Comparison of ENCODE assay signal across 5 cellular contexts in genomic region chr10:71272974-71273373, GRCh38. TPM values are rescaled to one million over a fixed set of nuclear protein-coding genes. Genes with fewer than 3 reads are reported as not detected.
DNase-seq lines count a peak whose midpoint lies in the region; ATAC-seq and TF ChIP-seq lines count a peak whose summit lies in the region.
"Not testable (repeated sequence)": the region's sequence is repeated elsewhere in the genome, so short reads cannot be mapped to it uniquely, and the experiment has no call there.

No MANE protein-coding gene starts in this region.

- H3K4me1 ChIP-seq in HCT116 (ENCODE audit: control insufficient read depth in 1 of 2, insufficient read depth in 2 of 2, low read length in 2 of 2) (peaks cover 26 to 34% of the 10 kb centered on the region in 2 experiments; a peak in 3 of 4 replicates), osteoblast (ENCODE audit: insufficient read depth, low read length) (peaks cover 33% of the 10 kb centered on the region)
- not testable (repeated sequence) for H3K4me1 ChIP-seq in right cardiac atrium (ENCODE audit: control insufficient read depth, insufficient read depth, low read length)

- H3K79me2 ChIP-seq in HCT116 (ENCODE audit: insufficient read depth, low read length); osteoblast (ENCODE audit: insufficient read depth, low read length): not testable (repeated sequence)

- not testable (repeated sequence) for H3K36me3 ChIP-seq in HCT116 (ENCODE audit: control insufficient read depth in 1 of 2, insufficient read depth in 2 of 2, low read length in 2 of 2); osteoblast (ENCODE audit: insufficient read depth, low read length)

- H3K4me2 ChIP-seq in HCT116 (ENCODE audit: low read length) = peak overlapping the region; percentile 49; the same call in 1 of the 2 replicates
- not testable (repeated sequence) for H3K4me2 ChIP-seq in osteoblast (ENCODE audit: insufficient read depth, low read length)

- CTCF ChIA-PET in HCT116 (lab: Charles Lee) = interaction anchor here (0.6 kb wide), 1 partner anchor 46 kb away, joined by 4 read pairs; no protein-coding TSS in a partner anchor
- CTCF ChIA-PET in RWPE1 (lab: Yijun Ruan, JAX) = not testable (repeated sequence)
- CTCF ChIA-PET in MCF 10A (lab: Yijun Ruan, JAX) = interaction anchor here (0.6 to 5.0 kb wide), 2 partner anchors 12 to 28 kb away, joined by 5 to 43 read pairs; no protein-coding TSS in a partner anchor

- TF ChIP-seq POLR2A in HCT116 (IDR thresholded peaks at IDR 0.05; ENCODE audit: borderline replicate concordance, extremely low read depth, insufficient read depth, insufficient read length) = not testable (repeated sequence)

- H3K9me3 Mint-ChIP-seq in MCF 10A (ENCODE audit: unreplicated experiment) = not testable (repeated sequence)

- TF ChIP-seq RAD21 in HCT116 (IDR thresholded peaks at IDR 0.05; ENCODE audit: low read depth) = not testable (repeated sequence)

- not testable (repeated sequence) for TF ChIP-seq CTCF in HCT116 (IDR thresholded peaks at IDR 0.05 in 2 of 3, conservative IDR thresholded peaks at IDR 0.05 in 1 of 3; ENCODE audit: borderline replicate concordance in 1 of 3, insufficient read depth in 1 of 3, low read depth in 2 of 3, low read length in 2 of 3); RWPE1 (conservative IDR thresholded peaks at IDR 0.05; ENCODE audit: low read depth); MCF 10A (IDR thresholded peaks at IDR 0.05; ENCODE audit: unreplicated experiment); osteoblast (IDR thresholded peaks at IDR 0.05; ENCODE audit: extremely low read depth, low read depth, low read length)

- 93% methylated on average over 11 of the region's 11 CpGs for WGBS in right cardiac atrium

- peak overlapping the region; percentile 57 for H3K27ac Mint-ChIP-seq in MCF 10A (ENCODE audit: low read depth, unreplicated experiment)

- not testable (repeated sequence) for H4K20me1 ChIP-seq in HCT116 (ENCODE audit: insufficient read depth)
- H4K20me1 ChIP-seq in osteoblast (ENCODE audit: insufficient read depth, low read length) = peaks cover 18% of the 10 kb centered on the region

- BruUV-seq in HCT116 (replicated peaks; lab: Mats Ljungman, UMichigan); MCF 10A (replicated peaks; lab: Mats Ljungman, UMichigan): not testable (repeated sequence)

- H3K9me3 ChIP-seq in HCT116 (ENCODE audit: control insufficient read depth in 1 of 2, insufficient read depth in 1 of 2, low read depth in 1 of 2, low read length in 2 of 2); right cardiac atrium (ENCODE audit: control insufficient read depth, low read length); osteoblast (ENCODE audit: low read depth, low read length): not testable (repeated sequence)

- H3K36me3 Mint-ChIP-seq in MCF 10A (ENCODE audit: insufficient read depth, unreplicated experiment) = not testable (repeated sequence)

- not testable (repeated sequence) for H3K27ac ChIP-seq in HCT116 (ENCODE audit: low read depth, low read length); right cardiac atrium (ENCODE audit: low read length)
- H3K27ac ChIP-seq in RWPE1 = peak overlapping the region; percentile 85
- H3K27ac ChIP-seq in osteoblast (ENCODE audit: low read depth, low read length) = peak overlapping the region; percentile 64

- H3K4me3 Mint-ChIP-seq in MCF 10A (ENCODE audit: unreplicated experiment) = not testable (repeated sequence)

- DNase-seq in HCT116 (ENCODE audit: low read depth, low spot score); RWPE1 (ENCODE audit: low spot score); MCF 10A (ENCODE audit: unreplicated experiment); osteoblast (ENCODE audit: insufficient read length, low spot score, missing footprints): not testable (repeated sequence)
- DNase-seq in right cardiac atrium = peak in 2 of 3 donors; percentile 12 to 42

- not testable (repeated sequence) for H3K27me3 ChIP-seq in HCT116 (ENCODE audit: insufficient read depth, low read length); right cardiac atrium (ENCODE audit: control insufficient read depth, insufficient read depth); osteoblast (ENCODE audit: insufficient read depth, low read length)

- RAD21 ChIA-PET in HCT116 (lab: Charles Lee; ENCODE audit: low non-redundant PET in 1 of 2, low total read pairs in 2 of 2, uncharacterized antibody in 2 of 2, unreplicated experiment in 2 of 2) = interaction anchor here in 1 of 2 experiments (0.6 kb wide), 1 partner anchor 425 kb away, joined by 4 read pairs; no protein-coding TSS in a partner anchor

- H3K9ac ChIP-seq in HCT116 (ENCODE audit: low read length) = not testable (repeated sequence)

- H3K9me2 ChIP-seq in HCT116 (ENCODE audit: insufficient read depth) = not testable (repeated sequence)

- intact Hi-C loops in HCT116 (cut with micrococcal nuclease) = loop anchor here (5.0 kb wide), 1 partner anchor 346 kb away; no protein-coding TSS in a partner anchor
- intact Hi-C loops in MCF 10A (cut with micrococcal nuclease) = not testable (repeated sequence)
- intact Hi-C loops in right cardiac atrium (cut with DNase I) = loop anchor here in 1 of 4 donors (5.0 kb wide), 1 partner anchor 346 kb away; no protein-coding TSS in a partner anchor

- POLR2A ChIA-PET in HCT116 (lab: Charles Lee); RWPE1 (lab: Yijun Ruan, JAX; ENCODE audit: low non-redundant PET); MCF 10A (lab: Yijun Ruan, JAX): not testable (repeated sequence)

- peaks cover 30% of the 10 kb centered on the region for H3K4me1 Mint-ChIP-seq in MCF 10A (ENCODE audit: insufficient read depth, unreplicated experiment)

- ATAC-seq in HCT116, right cardiac atrium: not testable (repeated sequence)

- not testable (repeated sequence) for H3K27me3 Mint-ChIP-seq in MCF 10A (ENCODE audit: insufficient read depth, unreplicated experiment)

- not testable (repeated sequence) for H2AFZ ChIP-seq in HCT116 (ENCODE audit: low read depth, low read length, poor library complexity, severe bottlenecking); osteoblast (ENCODE audit: low read length)

- not testable (repeated sequence) for H3K4me3 ChIP-seq in HCT116 (replicated peaks in 1 of 2; ENCODE audit: low read depth in 1 of 2, low read length in 2 of 2); right cardiac atrium (ENCODE audit: low read length); osteoblast (ENCODE audit: insufficient read depth, low read length)

RNA-seq across cellular contexts. Expression of gene SLC29A3, which starts 46.1 kb away (rescaled TPM):
- total RNA-seq in HCT116 (2021; ENCODE audit: unreplicated experiment) (5.9 TPM), MCF 10A (2022) (3.6 and 4.0 TPM in 2 replicates), right cardiac atrium (1 to 10 TPM; 2.2 to 2.7 (median 2.4) TPM), osteoblast (2.5 and 3.8 TPM in 2 replicates)
- 5.5 and 6.5 TPM in 2 replicates for polyA plus RNA-seq in HCT116 (2012)
- 1.4 TPM for polyA plus RNA-seq in right cardiac atrium
